ENCODE assay signal across 8 cellular contexts in genomic region chr1:156090822-156091188, GRCh38.
DNase-seq lines count a peak whose midpoint lies in the region; ATAC-seq lines count a peak whose summit lies in the region.

No MANE protein-coding gene starts in this region.

- ATAC-seq in HG02642 (IDR thresholded peaks at IDR 0.05; ENCODE audit: poor library complexity, unreplicated experiment) (peak; percentile 80), HG02970 (IDR thresholded peaks at IDR 0.05; ENCODE audit: low FRiP score, unreplicated experiment) (no peak)

- DNase-seq in D341Med (ENCODE audit: low spot score): peak; percentile 89
- peak; percentile 55 for DNase-seq in NCI-H226
- DNase-seq in activated CD4-positive, alpha-beta T cell treated with anti-CD3 and anti-CD28 coated beads for 1 hour: peak; percentile 86
- DNase-seq in central memory CD4-positive, alpha-beta T cell: peak; percentile 77
- DNase-seq in left kidney (ENCODE audit: low read depth, low spot score): peak; percentile 93
- DNase-seq in stimulated activated CD4-positive, alpha-beta T cell treated with anti-CD3 and anti-CD28 coated beads, Interleukin-4, amount 100 ng/mL, for 4 hours: peak; percentile 84 to 92
